In the genomic region with DNA sequence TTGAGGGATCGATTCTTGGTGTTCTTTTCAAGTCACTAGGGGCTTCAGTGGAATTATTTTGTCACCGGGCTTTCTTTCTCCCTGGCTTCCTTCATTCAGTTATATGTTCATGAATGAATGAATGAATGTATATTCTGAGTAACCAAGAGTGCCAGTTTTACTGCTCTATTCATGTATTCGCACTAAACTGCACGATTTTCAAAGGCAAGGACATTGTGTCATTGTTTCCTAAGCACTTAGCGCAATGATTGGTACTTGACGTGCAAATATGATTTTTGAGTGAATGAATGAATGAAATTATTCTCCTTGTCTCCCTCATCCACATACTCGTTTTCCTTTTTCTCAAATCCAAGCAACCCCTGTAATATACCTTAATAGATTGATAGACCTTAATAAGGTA, we compare ENCODE assay signal across 8 cellular contexts. TPM values are rescaled to one million over a fixed set of nuclear protein-coding genes. Genes with fewer than 3 reads are reported as not detected.
DNase-seq lines count a peak whose midpoint lies in the region; ATAC-seq and TF ChIP-seq lines count a peak whose summit lies in the region.

No MANE protein-coding gene starts in this region.

- H3K36me3 Mint-ChIP-seq in IgD-negative memory B cell = peaks cover 1% of the 10 kb centered on the region
- H3K36me3 Mint-ChIP-seq in naive thymus-derived CD4-positive, alpha-beta T cell = peaks cover 0 to 7% (median 3%) of the 10 kb centered on the region in 5 donors

- no peaks in the 10 kb centered on the region for H3K9me3 Mint-ChIP-seq in IgD-negative memory B cell
- H3K9me3 Mint-ChIP-seq in naive thymus-derived CD4-positive, alpha-beta T cell = no peaks in the 10 kb centered on the region

- DNase-seq in BE2C (no peak), caudate nucleus (lab: John Stamatoyannopoulos, UW) (no peak), posterior cingulate gyrus (no peak)
- DNase-seq in naive thymus-derived CD4-positive, alpha-beta T cell = no peak

- CTCF ChIA-PET in naive thymus-derived CD4-positive, alpha-beta T cell (lab: Charles Lee) = interaction anchor here (0.6 to 1.6 kb wide), 4 partner anchors 31 to 162 kb away, joined by 3 to 4 read pairs (median 3); no protein-coding TSS in a partner anchor

- H3K27ac Mint-ChIP-seq in IgD-negative memory B cell = peak overlapping the region; percentile 98 to 100 (median 99)
- peak overlapping the region; percentile 95 to 100 (median 99) for H3K27ac Mint-ChIP-seq in naive thymus-derived CD4-positive, alpha-beta T cell

- H3K36me3 ChIP-seq in BE2C = no peaks in the 10 kb centered on the region
- peaks cover 0 to 7% (median 0%) of the 10 kb centered on the region in 3 experiments for H3K36me3 ChIP-seq in naive thymus-derived CD4-positive, alpha-beta T cell (ENCODE audit: control insufficient read depth in 2 of 3, insufficient read depth in 3 of 3, low read length in 3 of 3)

- H3K27ac ChIP-seq in caudate nucleus (ENCODE audit: low read depth, low read length) = peak overlapping the region; percentile 94
- H3K27ac ChIP-seq in naive thymus-derived CD4-positive, alpha-beta T cell (ENCODE audit: low read depth, low read length) = peak overlapping the region; percentile 88

- no peaks in the 10 kb centered on the region for H3K9me3 ChIP-seq in BE2C
- no peaks in the 10 kb centered on the region for H3K9me3 ChIP-seq in naive thymus-derived CD4-positive, alpha-beta T cell (ENCODE audit: control insufficient read depth in 2 of 3, low read length in 3 of 3)

- peak overlapping the region; percentile 98 for H3K4me3 ChIP-seq in BE2C (ENCODE audit: low read depth, low read length)
- H3K4me3 ChIP-seq in naive thymus-derived CD4-positive, alpha-beta T cell (ENCODE audit: low read length) = peak overlapping the region; percentile 99

- H3K4me1 Mint-ChIP-seq in IgD-negative memory B cell = peaks cover 16 to 37% (median 20%) of the 10 kb centered on the region in 3 donors
- H3K4me1 Mint-ChIP-seq in naive thymus-derived CD4-positive, alpha-beta T cell = peaks cover 11 to 37% (median 26%) of the 10 kb centered on the region in 7 donors

- intact Hi-C loops in naive thymus-derived CD4-positive, alpha-beta T cell (cut with micrococcal nuclease) = loop anchor here (1.0 to 10.0 kb wide), 12 partner anchors 53 to 1879 kb away; a partner anchor contains a TSS
- intact Hi-C loops in posterior cingulate gyrus (cut with DNase I) = no loop called here

- H3K27me3 ChIP-seq in BE2C = no peaks in the 10 kb centered on the region
- no peaks in the 10 kb centered on the region for H3K27me3 ChIP-seq in naive thymus-derived CD4-positive, alpha-beta T cell (ENCODE audit: control insufficient read depth in 2 of 2, insufficient read depth in 2 of 2, low read length in 2 of 2)

- POLR2A ChIA-PET in naive thymus-derived CD4-positive, alpha-beta T cell (lab: Charles Lee) = interaction anchor here (0.7 to 4.0 kb wide), 6 partner anchors 14 to 797 kb away, joined by 3 to 41 read pairs (median 3); a partner anchor contains a TSS

- ATAC-seq in naive thymus-derived CD4-positive, alpha-beta T cell = no peak
- no peak for ATAC-seq in activated CD4-positive, CD25-positive, alpha-beta regulatory T cell treated with anti-CD3 and anti-CD28 coated beads, Interleukin-2, amount 50 U/mL, for 24 hours
- ATAC-seq in GM18502 (IDR thresholded peaks at IDR 0.05; ENCODE audit: poor library complexity, unreplicated experiment) (no peak), GM21717 (IDR thresholded peaks at IDR 0.05; ENCODE audit: unreplicated experiment) (no peak)

- no peaks in the 10 kb centered on the region for H3K4me1 ChIP-seq in BE2C
- H3K4me1 ChIP-seq in naive thymus-derived CD4-positive, alpha-beta T cell (ENCODE audit: control insufficient read depth in 2 of 2, insufficient read depth in 2 of 2, low read length in 2 of 2) = peaks cover 10 to 13% of the 10 kb centered on the region in 2 donors

- no peaks in the 10 kb centered on the region for H3K27me3 Mint-ChIP-seq in IgD-negative memory B cell
- peaks cover 0 to 3% (median 0%) of the 10 kb centered on the region in 5 donors for H3K27me3 Mint-ChIP-seq in naive thymus-derived CD4-positive, alpha-beta T cell

- TF ChIP-seq CTCF in BE2C (IDR thresholded peaks at IDR 0.05; ENCODE audit: low read depth, low read length) = no peak

- H3K4me3 Mint-ChIP-seq in IgD-negative memory B cell = peak overlapping the region; percentile 97 to 99 (median 98)
- peak overlapping the region; percentile 93 to 99 (median 98) for H3K4me3 Mint-ChIP-seq in naive thymus-derived CD4-positive, alpha-beta T cell

RNA-seq across cellular contexts. Expression of a gene that starts 0.8 kb away (rescaled TPM):
- 3.0 TPM for polyA plus RNA-seq in BE2C (2012; ENCODE audit: insufficient read depth, insufficient read length, low read depth)
- polyA plus RNA-seq in IgD-negative memory B cell = 5.7 TPM
- total RNA-seq in naive thymus-derived CD4-positive, alpha-beta T cell = 1 to 10 TPM; 4.1 to 9.2 (median 7.2) TPM
- polyA plus RNA-seq in naive thymus-derived CD4-positive, alpha-beta T cell = 1 to 10 TPM; 3.5 to 5.4 TPM

RNA-seq across cellular contexts. Expression of a gene that starts 34.8 kb away (rescaled TPM):
- 183 TPM for polyA plus RNA-seq in BE2C (2012; ENCODE audit: insufficient read depth, insufficient read length, low read depth)
- 432 TPM for polyA plus RNA-seq in IgD-negative memory B cell
- total RNA-seq in naive thymus-derived CD4-positive, alpha-beta T cell = 10 to 100 TPM; 42.5 to 87.4 (median 65.8) TPM
- polyA plus RNA-seq in naive thymus-derived CD4-positive, alpha-beta T cell = 100 to 1,000 TPM; 169 to 216 TPM
